Comparison of ENCODE assay signal across 23 cellular contexts in the genomic region with DNA sequence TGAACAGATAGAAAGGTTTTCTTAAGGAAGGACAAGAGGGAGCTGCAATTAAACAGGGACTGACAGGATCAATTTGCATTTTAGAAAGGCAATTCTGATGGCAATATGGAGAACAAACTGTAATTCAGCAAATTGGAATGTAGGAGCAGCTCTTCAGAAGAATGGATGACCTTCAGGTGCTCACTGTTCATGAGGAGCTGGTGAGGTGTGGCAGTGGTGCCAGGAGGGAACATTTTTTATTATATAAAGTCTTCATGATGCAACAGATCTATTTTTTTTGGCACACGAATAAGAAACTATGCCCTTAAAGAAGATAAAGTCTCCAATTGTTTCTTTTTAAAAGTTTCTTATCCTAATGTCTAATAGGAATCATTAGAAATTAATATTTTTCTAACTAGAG.
A peak's percentile ranks its signal among the peaks of the same experiment; 100 is the strongest.
DNase-seq lines count a peak whose midpoint lies in the region; ATAC-seq, FAIRE-seq and TF ChIP-seq lines count a peak whose summit lies in the region.
"Had no signal": no experiment of that assay in that cellular context is flagged by ENCODE, and none has a peak within 500 bp of the region (broad histone marks: within the 10 kb centered on the region; RNA-seq: fewer than 3 reads in every experiment).

No MANE protein-coding gene starts in this region.

- H2AK5ac ChIP-seq in IMR-90 (ENCODE audit: low read depth, low read length): peak overlapping the region; percentile 49; the same call in 1 of the 2 replicates

- no peaks in the 10 kb centered on the region for H3K27me3 ChIP-seq in IMR-90 (ENCODE audit: control insufficient read depth, insufficient read depth, low read length)
- H3K27me3 ChIP-seq in RWPE2 (ENCODE audit: insufficient read depth, poor library complexity, severe bottlenecking): no peaks in the 10 kb centered on the region

- H2BK15ac ChIP-seq in IMR-90 (ENCODE audit: low read depth, low read length): no peak overlapping the region

- H2AK9ac ChIP-seq in IMR-90 (replicated peaks; ENCODE audit: low read depth, low read length, poor library complexity): no peak overlapping the region

- no peak overlapping the region for H4K8ac ChIP-seq in IMR-90 (ENCODE audit: low read depth in 2 of 2, low read length in 2 of 2)

- no peak overlapping the region for H3K4ac ChIP-seq in IMR-90 (ENCODE audit: low read depth, low read length)

- H3K4me3 ChIP-seq in IMR-90 (ENCODE audit: insufficient read depth, low read depth, low read length): no peak overlapping the region
- no peak overlapping the region for H3K4me3 ChIP-seq in RWPE2 (ENCODE audit: severe bottlenecking)
- H3K4me3 ChIP-seq: GM23338, HAP-1 had no signal

- peak overlapping the region; percentile 26; the same call in 1 of the 2 replicates for H2BK120ac ChIP-seq in IMR-90 (ENCODE audit: low read depth, low read length)

- POLR2A ChIA-PET in IMR-90 (lab: Charles Lee; ENCODE audit: unreplicated experiment): interaction anchor here (0.7 kb wide), 1 partner anchor 286 kb away, joined by 4 read pairs; no protein-coding TSS in a partner anchor

- no peak overlapping the region for H3K4me2 ChIP-seq in IMR-90 (ENCODE audit: low read depth, low read length)
- H3K4me2 ChIP-seq: GM23338, KMS-11 had no signal

- no peak for TF ChIP-seq RAD21 in IMR-90 (IDR thresholded peaks at IDR 0.05; ENCODE audit: low read length)

- no peak overlapping the region for H3K9ac ChIP-seq in IMR-90 (ENCODE audit: low read depth, low read length)
- H3K9ac ChIP-seq: KMS-11 had no signal

- dilution Hi-C loops in IMR-90 (cut with HindIII; ENCODE audit: low sequenced_read_pairs, unreplicated experiment): no loop called here

- ATAC-seq in IMR-90 (ENCODE audit: low read depth) (no peak), RWPE2 (ENCODE audit: low read depth) (peak; percentile 37; the same call in 1 of the 3 replicates), GM19324 (IDR thresholded peaks at IDR 0.05; ENCODE audit: low FRiP score, unreplicated experiment) (no peak)
- ATAC-seq: GM23338 had no signal

- BruUV-seq in IMR-90 (replicated peaks; lab: Mats Ljungman, UMichigan): no TSS peak

- no peak for FAIRE-seq in GM12892 (lab: Jason Lieb, UNC)
- FAIRE-seq: RCC 7860 had no signal

- DNase-seq in IMR-90 (no peak), RWPE2 (ENCODE audit: low spot score) (no peak), epithelial cell of prostate (ENCODE audit: low read depth, low spot score) (no peak), renal cortical epithelial cell (ENCODE audit: low read depth) (peak; percentile 19), GM12892 (ENCODE audit: insufficient read length) (no peak), mucosa of gallbladder (ENCODE audit: low spot score) (no peak), inferior parietal cortex (ENCODE audit: extremely low spot score) (no peak)
- DNase-seq: BE2C; Calu3; CD8-positive, alpha-beta memory T cell; DND-41; NCI-H1048; NCI-H1417 treated with DMSO at 0.1 percent for 48 hours; NCI-H187; NCI-H2081 treated with DMSO at 0.1 percent for 48 hours; NCI-H2171; NCI-H510A; NCI-H69 had no signal

- H2BK20ac ChIP-seq in IMR-90 (ENCODE audit: low read depth, low read length): peak overlapping the region; percentile 43

- no peak overlapping the region for H3K56ac ChIP-seq in IMR-90 (ENCODE audit: extremely low read depth, insufficient read depth, low read length)

- no CpG with 5 or more reads among the region's 1 CpG for WGBS in IMR-90 (ENCODE audit: extremely low coverage in 2 of 2, insufficient read length in 1 of 2), 2 experiments

- no peak overlapping the region for H3K27ac ChIP-seq in IMR-90 (ENCODE audit: insufficient read depth, low read length)
- peak overlapping the region; percentile 93 for H3K27ac ChIP-seq in RWPE2 (ENCODE audit: poor library complexity, severe bottlenecking)
- peak overlapping the region; percentile 89 for H3K27ac ChIP-seq in epithelial cell of prostate
- H3K27ac ChIP-seq: KMS-11 had no signal

- no peak overlapping the region for H4K91ac ChIP-seq in IMR-90 (ENCODE audit: insufficient read depth, low read depth, low read length)

- H3K23ac ChIP-seq in IMR-90 (ENCODE audit: low read depth, low read length): no peak overlapping the region

- H3K79me1 ChIP-seq in IMR-90 (ENCODE audit: low read depth in 1 of 2, low read length in 2 of 2): peaks cover 0 to 3% of the 10 kb centered on the region in 2 experiments; a peak in 1 of 4 replicates

- intact Hi-C loops in IMR-90 (cut with micrococcal nuclease): loop anchor here (10.0 kb wide), 1 partner anchor 549 kb away; no protein-coding TSS in a partner anchor

- H3K14ac ChIP-seq in IMR-90 (replicated peaks; ENCODE audit: low read depth, low read length): no peak overlapping the region

- peaks cover 5% of the 10 kb centered on the region for H3K9me1 ChIP-seq in IMR-90 (ENCODE audit: insufficient read depth, low read length)

- H2BK5ac ChIP-seq in IMR-90 (ENCODE audit: low read depth, low read length, poor library complexity, severe bottlenecking): no peak overlapping the region

- H4K5ac ChIP-seq in IMR-90 (ENCODE audit: low read depth, low read length): no peak overlapping the region

- no peak overlapping the region for H2AFZ ChIP-seq in IMR-90 (replicated peaks; ENCODE audit: low read length, poor library complexity)
- H2AFZ ChIP-seq: GM23338 had no signal

- in situ Hi-C loops in IMR-90 (cut with MboI; ENCODE audit: low sequenced_read_pairs): no loop called here

- no peaks in the 10 kb centered on the region for H3K9me3 ChIP-seq in IMR-90 (ENCODE audit: control insufficient read depth, insufficient read depth, low read length)
- no peaks in the 10 kb centered on the region for H3K9me3 ChIP-seq in RWPE2 (ENCODE audit: severe bottlenecking)
- H3K9me3 ChIP-seq: BE2C, HAP-1 had no signal

- no peak overlapping the region for H3K18ac ChIP-seq in IMR-90 (ENCODE audit: low read depth, low read length)

- no peaks in the 10 kb centered on the region for H3K36me3 ChIP-seq in IMR-90 (ENCODE audit: control insufficient read depth, insufficient read depth, low read length)
- H3K36me3 ChIP-seq in RWPE2 (ENCODE audit: low read depth): no peaks in the 10 kb centered on the region
- H3K36me3 ChIP-seq: BE2C, HAP-1 had no signal

- TF ChIP-seq POLR2A in IMR-90 (IDR thresholded peaks at IDR 0.05; ENCODE audit: low read depth, low read length): no peak
- no peak for TF ChIP-seq POLR2A in GM12892 (IDR thresholded peaks at IDR 0.05; ENCODE audit: low read depth, low read length)

- peaks cover 3% of the 10 kb centered on the region for H3K4me1 ChIP-seq in IMR-90 (ENCODE audit: control insufficient read depth, insufficient read depth, low read length)
- H3K4me1 ChIP-seq in RWPE2 (ENCODE audit: insufficient read depth, poor library complexity, severe bottlenecking): peaks cover 58% of the 10 kb centered on the region
- H3K4me1 ChIP-seq: BE2C had no signal

- H4K20me1 ChIP-seq in IMR-90 (ENCODE audit: insufficient read depth, low read length): no peaks in the 10 kb centered on the region

- TF ChIP-seq CTCF in IMR-90 (conservative IDR thresholded peaks at IDR 0.05; ENCODE audit: low read depth, low read length) (no peak), RWPE2 (IDR thresholded peaks at IDR 0.05; ENCODE audit: poor library complexity, severe bottlenecking) (no peak)

- CTCF ChIA-PET in IMR-90 (lab: Yijun Ruan, JAX): interaction anchor here (0.8 to 1.2 kb wide), 2 partner anchors 246 to 340 kb away, joined by 3 to 4 read pairs; no protein-coding TSS in a partner anchor

TF ChIP-seq in IMR-90, 13 proteins besides CTCF, POLR2A, EP300 and RAD21:
- TF ChIP-seq MAFK (IDR thresholded peaks at IDR 0.05; ENCODE audit: low read depth, low read length): no peak
